Comparison of ENCODE assay signal across 8 cellular contexts in genomic region chr16:30609002-30609927, GRCh38. TPM values are rescaled to one million over a fixed set of nuclear protein-coding genes. Genes with fewer than 3 reads are reported as not detected.
DNase-seq lines count a peak whose midpoint lies in the region; ATAC-seq, FAIRE-seq and TF ChIP-seq lines count a peak whose summit lies in the region.

No MANE protein-coding gene starts in this region.

- peaks cover 19 to 25% of the 10 kb centered on the region in 2 donors for H3K36me3 Mint-ChIP-seq in stimulated activated naive B cell treated with anti-CD40 and anti-IgM and Interleukin-4, amounts not matched to agents 10 μg/mL and 1 μg/mL and 100 μg/mL, for 72 hours

- TF ChIP-seq POLR2A in H1 (IDR thresholded peaks at IDR 0.05; ENCODE audit: control extremely low read depth in 1 of 2, low read depth in 2 of 2, low read length in 2 of 2) = 0 out of 3 replicates have a peak, but pooled peaks of 1 of the 2 experiments have one; percentile 8

- 0 out of 2 replicates have a peak, but pooled peaks cover 1% of the 10 kb centered on the region for H4K20me1 ChIP-seq in DND-41 (ENCODE audit: insufficient read depth, low read length)
- no peaks in the 10 kb centered on the region for H4K20me1 ChIP-seq in H1 (replicated peaks in 1 of 2; ENCODE audit: control insufficient read depth in 1 of 2, insufficient read depth in 2 of 2, low read length in 2 of 2)

- H3K4me3 ChIP-seq in DND-41 (ENCODE audit: low read depth in 1 of 2, low read length in 2 of 2) = peak overlapping the region; percentile 71 to 92
- H3K4me3 ChIP-seq in H1 (ENCODE audit: extremely low read depth in 1 of 4, insufficient read depth in 2 of 4, low read depth in 3 of 4, low read length in 4 of 4) = peak overlapping the region; percentile 88 to 98 (median 92)

- peak overlapping the region; percentile 85 for H3K4me2 ChIP-seq in DND-41 (ENCODE audit: insufficient read depth, low read length)
- peak overlapping the region; percentile 68 to 86 for H3K4me2 ChIP-seq in H1 (ENCODE audit: insufficient read depth in 1 of 2, low read depth in 2 of 2, low read length in 2 of 2)

- no peaks in the 10 kb centered on the region for H3K27me3 Mint-ChIP-seq in stimulated activated naive B cell treated with anti-CD40 and anti-IgM and Interleukin-4, amounts not matched to agents 10 μg/mL and 1 μg/mL and 100 μg/mL, for 72 hours

- H3K27me3 ChIP-seq in DND-41 (ENCODE audit: insufficient read depth, low read length, poor library complexity) (no peaks in the 10 kb centered on the region), H1 (replicated peaks in 1 of 4; ENCODE audit: control insufficient read depth in 3 of 4, extremely low read depth in 1 of 4, insufficient read depth in 3 of 4, low read length in 3 of 4) (no peaks in the 10 kb centered on the region)

- peak overlapping the region; percentile 94 for H3K27ac ChIP-seq in DND-41 (ENCODE audit: low read length)
- H3K27ac ChIP-seq in H1 (ENCODE audit: low read depth, low read length) = peak overlapping the region; percentile 95

- POLR2A ChIA-PET in H1 (lab: Charles Lee; ENCODE audit: partially characterized antibody) = interaction anchor here (0.7 to 6.9 kb wide), 21 partner anchors 9 to 237 kb away, joined by 3 to 85 read pairs (median 5); partner anchors contain the start of genes DCTPP1, SEPHS2, ZNF688 and ZNF747

- peak overlapping the region; percentile 69 for H4K5ac ChIP-seq in H1 (ENCODE audit: insufficient read length, low read depth, low read length)

- DNase-seq in DND-41 (peak; percentile 52), KBM-7 (peak; percentile 58), H1 (ENCODE audit: low read depth in 1 of 2, low spot score in 2 of 2) (peak in 1 of 2 experiments; percentile 77), lung microvascular endothelial cell (ENCODE audit: low read depth in 2 of 2) (peak; percentile 41 to 55), Kasumi-1 (lab: John Stamatoyannopoulos, UW) (no peak)
- peak; percentile 60 for DNase-seq in activated CD4-positive, alpha-beta T cell treated with anti-CD3 and anti-CD28 coated beads for 48 hours
- peak; percentile 46 for DNase-seq in stimulated activated naive B cell treated with anti-CD40 and anti-IgM and Interleukin-4, amounts not matched to agents 10 μg/mL and 1 μg/mL and 100 μg/mL, for 72 hours

- peak overlapping the region; percentile 77 for H2AFZ ChIP-seq in DND-41 (ENCODE audit: low read depth, low read length)
- H2AFZ ChIP-seq in H1 (ENCODE audit: low read length) = peak overlapping the region; percentile 63

- ATAC-seq in DND-41 (ENCODE audit: insufficient read depth, low read depth) (peak; percentile 41), GM21515 (IDR thresholded peaks at IDR 0.05; ENCODE audit: unreplicated experiment) (peak; percentile 28)
- ATAC-seq in stimulated activated naive B cell treated with anti-CD40 and anti-IgM and Interleukin-4, amounts not matched to agents 10 μg/mL and 1 μg/mL and 100 μg/mL, for 72 hours (replicated peaks) = peak; percentile 62 to 64

- peak overlapping the region; percentile 91 for H3K18ac ChIP-seq in H1 (ENCODE audit: extremely low read depth, low read length)

- no peak overlapping the region for H3K23ac ChIP-seq in H1 (ENCODE audit: insufficient read length)

- peak overlapping the region; percentile 78 for H3K56ac ChIP-seq in H1 (replicated peaks; ENCODE audit: insufficient read length, low read depth, low read length)

- CTCF ChIA-PET in H1 (lab: Charles Lee; ENCODE audit: partially characterized antibody) = interaction anchor here (0.6 to 2.7 kb wide), 13 partner anchors 8 to 180 kb away, joined by 3 to 11 read pairs (median 3); partner anchors contain the start of genes DCTPP1, PRR14 and ZNF785

- H3K4me1 Mint-ChIP-seq in stimulated activated naive B cell treated with anti-CD40 and anti-IgM and Interleukin-4, amounts not matched to agents 10 μg/mL and 1 μg/mL and 100 μg/mL, for 72 hours = peaks cover 13 to 36% of the 10 kb centered on the region in 2 donors

- WGBS in H1 (ENCODE audit: extremely low coverage in 1 of 2, insufficient coverage in 1 of 2, insufficient read length in 1 of 2, insufficient replicate concordance in 2 of 2, low coverage in 1 of 2, low lambda C conversion rate in 2 of 2, missing lambda C conversion rate in 1 of 2), 2 experiments = 19% methylated on average over 39 of the region's 40 CpGs; no CpG with 5 or more reads in 1 of the 2 experiments

- H2BK20ac ChIP-seq in H1 (ENCODE audit: low read length) = no peak overlapping the region

- FAIRE-seq in H1 (lab: Jason Lieb, UNC) = no peak

- TF ChIP-seq CTCF in DND-41 (IDR thresholded peaks at IDR 0.05; ENCODE audit: borderline replicate concordance, extremely low read depth, low read length, poor library complexity, severe bottlenecking) (no peak), H1 (IDR thresholded peaks at IDR 0.05; ENCODE audit: control extremely low read depth in 1 of 3, insufficient read depth in 1 of 3, low read depth in 1 of 3, low read length in 3 of 3) (no peak)

- no peaks in the 10 kb centered on the region for H3K9me3 Mint-ChIP-seq in stimulated activated naive B cell treated with anti-CD40 and anti-IgM and Interleukin-4, amounts not matched to agents 10 μg/mL and 1 μg/mL and 100 μg/mL, for 72 hours

- peak overlapping the region; percentile 94 for H3K27ac Mint-ChIP-seq in stimulated activated naive B cell treated with anti-CD40 and anti-IgM and Interleukin-4, amounts not matched to agents 10 μg/mL and 1 μg/mL and 100 μg/mL, for 72 hours

- H3K14ac ChIP-seq in H1 (ENCODE audit: insufficient read length) = no peak overlapping the region

- H3K79me1 ChIP-seq in H1 (ENCODE audit: low read depth, low read length) = no peaks in the 10 kb centered on the region

- H3K79me2 ChIP-seq in DND-41 (ENCODE audit: insufficient read depth, low read length) = peaks cover 39% of the 10 kb centered on the region
- H3K79me2 ChIP-seq in H1 (ENCODE audit: control insufficient read depth in 1 of 2, insufficient read depth in 2 of 2, low read length in 2 of 2) = 0 out of 4 replicates have a peak, but pooled peaks cover 0 to 5% of the 10 kb centered on the region in 2 experiments

- peak overlapping the region; percentile 94 for H2BK5ac ChIP-seq in H1 (ENCODE audit: low read depth, low read length)

- H3K36me3 ChIP-seq in DND-41 (ENCODE audit: insufficient read depth, low read length) (peaks cover 41% of the 10 kb centered on the region), H1 (ENCODE audit: control insufficient read depth in 2 of 4, insufficient read depth in 4 of 4, low read length in 3 of 4) (peaks cover 4 to 18% (median 12%) of the 10 kb centered on the region in 4 experiments; a peak in 7 of 8 replicates)

- H2BK12ac ChIP-seq in H1 (ENCODE audit: low read depth, low read length) = 0 out of 2 replicates have a peak overlapping the region, but pooled peaks have one; percentile 18

- TF ChIP-seq EP300 in H1 (IDR thresholded peaks at IDR 0.05; ENCODE audit: borderline replicate concordance in 1 of 2, low read depth in 2 of 2, low read length in 2 of 2) = no peak

- peak overlapping the region; percentile 88 to 92 for H3K4me3 Mint-ChIP-seq in stimulated activated naive B cell treated with anti-CD40 and anti-IgM and Interleukin-4, amounts not matched to agents 10 μg/mL and 1 μg/mL and 100 μg/mL, for 72 hours

- H2BK120ac ChIP-seq in H1 (replicated peaks; ENCODE audit: low read depth, low read length) = no peak overlapping the region

- no peak overlapping the region; the same call in 1 of the 2 replicates for H2BK15ac ChIP-seq in H1 (ENCODE audit: low read length)

- H3K9ac ChIP-seq in DND-41 (ENCODE audit: low read depth, low read length) (peak overlapping the region; percentile 86), H1 (replicated peaks in 1 of 4; ENCODE audit: extremely low read depth in 1 of 4, low read depth in 3 of 4, low read length in 3 of 4) (peak overlapping the region; percentile 93 to 97 (median 96))

- H3K4ac ChIP-seq in H1 (replicated peaks; ENCODE audit: insufficient read length, low read depth, low read length) = peak overlapping the region; percentile 14

- no peak for TF ChIP-seq RAD21 in H1 (IDR thresholded peaks at IDR 0.05 in 1 of 2, conservative IDR thresholded peaks at IDR 0.05 in 1 of 2; ENCODE audit: low read depth in 2 of 2, low read length in 2 of 2)

- H2AK5ac ChIP-seq in H1 (ENCODE audit: low read depth, low read length) = no peak overlapping the region

- no peaks in the 10 kb centered on the region for H3K9me3 ChIP-seq in DND-41 (ENCODE audit: insufficient read depth, low read length, severe bottlenecking)
- H3K9me3 ChIP-seq in H1 (ENCODE audit: insufficient read depth in 2 of 2, low read depth in 1 of 2, low read length in 1 of 2) = no peaks in the 10 kb centered on the region

- H3K4me1 ChIP-seq in DND-41 (ENCODE audit: insufficient read depth, low read length) (peaks cover 31% of the 10 kb centered on the region), H1 (replicated peaks in 1 of 4; ENCODE audit: control insufficient read depth in 3 of 4, insufficient read depth in 4 of 4, low read length in 3 of 4) (peaks cover 0 to 2% (median 2%) of the 10 kb centered on the region in 4 experiments; a peak in 3 of 7 replicates)

- H4K91ac ChIP-seq in H1 (replicated peaks; ENCODE audit: insufficient read length, low read length) = peak overlapping the region; percentile 22

- in situ Hi-C loops in KBM-7 (cut with MboI; ENCODE audit: low pct_unique_long_range_greater_than_20kb, low sequenced_read_pairs) = no loop called here

- H3K23me2 ChIP-seq in H1 (ENCODE audit: low read depth, low read length) = peaks cover 2% of the 10 kb centered on the region; the same call in 1 of the 2 replicates

- H4K8ac ChIP-seq in H1 (ENCODE audit: extremely low read depth, insufficient read depth, low read length) = peak overlapping the region; percentile 97; the same call in 1 of the 2 replicates

RNA-seq across cellular contexts. Expression of gene ZNF689, which starts 0.9 kb away (rescaled TPM):
- total RNA-seq in H1 (2021; fragmentation: NEBNext Ultra II Directional; extraction: Animal tissue kit (Norgen Biotek cat#: 25700)) = 14.2 and 14.3 TPM in 2 replicates
- polyA plus RNA-seq in H1 (2011; rRNA removed) = 15.3 and 19.0 TPM in 2 replicates
- 12.5 TPM for polyA plus RNA-seq in H1 (2011; cell fraction: cytosol; rRNA removed)
- polyA plus RNA-seq in H1 (2011; cell fraction: nucleus; rRNA removed) = 10.7 TPM
- polyA plus RNA-seq in H1 (2012, experiment 1 of 2) = 9.2 to 11.6 TPM (median 11.0 TPM) in 4 replicates
- polyA plus RNA-seq in H1 (2012, experiment 2 of 2) = 15.1 TPM
- 9.9 TPM for polyA plus RNA-seq in H1 (2013, experiment 1 of 2)
- polyA plus RNA-seq in H1 (2013, experiment 2 of 2) = 9.7 TPM
- 14.8 and 15.0 TPM in 2 replicates for polyA minus RNA-seq in H1 (2011; rRNA and poly(A)+ RNA removed)
- 24.1 TPM for polyA minus RNA-seq in H1 (2011; cell fraction: cytosol; rRNA and poly(A)+ RNA removed)
- polyA minus RNA-seq in H1 (2011; cell fraction: nucleus; rRNA and poly(A)+ RNA removed) = 9.4 TPM
- 3.1 and 4.0 TPM in 2 replicates for total RNA-seq in lung microvascular endothelial cell

RNA-seq across cellular contexts. Expression of gene ZNF785, which starts 23.8 kb away (rescaled TPM):
- total RNA-seq in H1 (2021; fragmentation: NEBNext Ultra II Directional; extraction: Animal tissue kit (Norgen Biotek cat#: 25700)) = 12.9 and 14.8 TPM in 2 replicates
- 8.6 and 11.7 TPM in 2 replicates for polyA plus RNA-seq in H1 (2011; rRNA removed)
- polyA plus RNA-seq in H1 (2011; cell fraction: cytosol; rRNA removed) = 13.3 TPM
- polyA plus RNA-seq in H1 (2011; cell fraction: nucleus; rRNA removed) = 14.2 TPM
- 7.3 to 12.2 TPM (median 10.2 TPM) in 4 replicates for polyA plus RNA-seq in H1 (2012, experiment 1 of 2)
- polyA plus RNA-seq in H1 (2012, experiment 2 of 2) = 5.7 TPM
- 8.0 TPM for polyA plus RNA-seq in H1 (2013, experiment 1 of 2)
- polyA plus RNA-seq in H1 (2013, experiment 2 of 2) = 7.3 TPM
- 6.1 and 6.8 TPM in 2 replicates for polyA minus RNA-seq in H1 (2011; rRNA and poly(A)+ RNA removed)
- 6.2 TPM for polyA minus RNA-seq in H1 (2011; cell fraction: cytosol; rRNA and poly(A)+ RNA removed)
- polyA minus RNA-seq in H1 (2011; cell fraction: nucleus; rRNA and poly(A)+ RNA removed) = 14.3 TPM
- 5.4 and 9.9 TPM in 2 replicates for total RNA-seq in lung microvascular endothelial cell

RNA-seq across cellular contexts. Expression of gene ZNF688, which starts 37.8 kb away (rescaled TPM):
- total RNA-seq in H1 (2021; fragmentation: NEBNext Ultra II Directional; extraction: Animal tissue kit (Norgen Biotek cat#: 25700)) = 3.5 and 3.7 TPM in 2 replicates
- polyA plus RNA-seq in H1 (2011; rRNA removed) = 2.7 and 6.3 TPM in 2 replicates
- polyA plus RNA-seq in H1 (2011; cell fraction: cytosol; rRNA removed) = 3.3 TPM
- polyA plus RNA-seq in H1 (2011; cell fraction: nucleus; rRNA removed) = 5.4 TPM
- polyA plus RNA-seq in H1 (2012, experiment 1 of 2) = 3.0 to 4.6 TPM (median 3.6 TPM) in 4 replicates
- 1.7 TPM for polyA plus RNA-seq in H1 (2012, experiment 2 of 2)
- 3.8 TPM for polyA plus RNA-seq in H1 (2013, experiment 1 of 2)
- 2.6 TPM for polyA plus RNA-seq in H1 (2013, experiment 2 of 2)
- 0.63 TPM in 2 replicates for polyA minus RNA-seq in H1 (2011; rRNA and poly(A)+ RNA removed)
- 3.4 TPM for polyA minus RNA-seq in H1 (2011; cell fraction: cytosol; rRNA and poly(A)+ RNA removed)
- 3.1 TPM for polyA minus RNA-seq in H1 (2011; cell fraction: nucleus; rRNA and poly(A)+ RNA removed)
- 5.0 and 5.4 TPM in 2 replicates for total RNA-seq in lung microvascular endothelial cell

RNA-seq across cellular contexts. Expression of gene PRR14, which starts 41.5 kb away (rescaled TPM):
- 16.1 and 18.9 TPM in 2 replicates for total RNA-seq in H1 (2021; fragmentation: NEBNext Ultra II Directional; extraction: Animal tissue kit (Norgen Biotek cat#: 25700))
- 3.6 and 8.7 TPM in 2 replicates for polyA plus RNA-seq in H1 (2011; rRNA removed)
- polyA plus RNA-seq in H1 (2011; cell fraction: cytosol; rRNA removed) = 2.8 TPM
- polyA plus RNA-seq in H1 (2011; cell fraction: nucleus; rRNA removed) = 13.6 TPM
- polyA plus RNA-seq in H1 (2012, experiment 1 of 2) = 10.6 to 13.7 TPM (median 12.0 TPM) in 4 replicates
- 11.9 TPM for polyA plus RNA-seq in H1 (2012, experiment 2 of 2)
- 17.6 TPM for polyA plus RNA-seq in H1 (2013, experiment 1 of 2)
- 17.2 TPM for polyA plus RNA-seq in H1 (2013, experiment 2 of 2)
- polyA minus RNA-seq in H1 (2011; rRNA and poly(A)+ RNA removed) = 1.1 and 2.8 TPM in 2 replicates
- polyA minus RNA-seq in H1 (2011; cell fraction: cytosol; rRNA and poly(A)+ RNA removed) = 5.3 TPM
- 10.0 TPM for polyA minus RNA-seq in H1 (2011; cell fraction: nucleus; rRNA and poly(A)+ RNA removed)
- total RNA-seq in lung microvascular endothelial cell = 4.1 and 4.4 TPM in 2 replicates

RNA-seq across cellular contexts. Expression of gene FBRS, which starts 49.0 kb away (rescaled TPM):
- total RNA-seq in H1 (2021; fragmentation: NEBNext Ultra II Directional; extraction: Animal tissue kit (Norgen Biotek cat#: 25700)) = 12.9 and 13.9 TPM in 2 replicates
- 2.4 and 3.8 TPM in 2 replicates for polyA plus RNA-seq in H1 (2011; rRNA removed)
- polyA plus RNA-seq in H1 (2011; cell fraction: cytosol; rRNA removed) = 2.2 TPM
- 20.7 TPM for polyA plus RNA-seq in H1 (2011; cell fraction: nucleus; rRNA removed)
- 7.4 to 11.7 TPM (median 9.5 TPM) in 4 replicates for polyA plus RNA-seq in H1 (2012, experiment 1 of 2)
- polyA plus RNA-seq in H1 (2012, experiment 2 of 2) = 6.9 TPM
- 9.1 TPM for polyA plus RNA-seq in H1 (2013, experiment 1 of 2)
- polyA plus RNA-seq in H1 (2013, experiment 2 of 2) = 8.2 TPM
- 2.0 and 3.6 TPM in 2 replicates for polyA minus RNA-seq in H1 (2011; rRNA and poly(A)+ RNA removed)
- 4.8 TPM for polyA minus RNA-seq in H1 (2011; cell fraction: cytosol; rRNA and poly(A)+ RNA removed)
- 11.5 TPM for polyA minus RNA-seq in H1 (2011; cell fraction: nucleus; rRNA and poly(A)+ RNA removed)
- total RNA-seq in lung microvascular endothelial cell = 7.8 and 13.3 TPM in 2 replicates

Comparison
In these comparisons a context has a peak if more than half of its experiments do, and no peak if none do; other contexts are left out.
1. DNase-seq: peak in DND-41 (single experiment), KBM-7 (single experiment), activated CD4-positive, alpha-beta T cell treated with anti-CD3 and anti-CD28 coated beads for 48 hours (single experiment), lung microvascular endothelial cell (2 of 2) and stimulated activated naive B cell treated with anti-CD40 and anti-IgM and Interleukin-4, amounts not matched to agents 10 μg/mL and 1 μg/mL and 100 μg/mL, for 72 hours (single experiment); none in Kasumi-1 (0 of 2).
2. Peak in every context shown above with its lines, with median percentiles within 50 percentile points of each other: ATAC-seq.